Comparison of ENCODE assay signal across 21 cellular contexts in the genomic region with DNA sequence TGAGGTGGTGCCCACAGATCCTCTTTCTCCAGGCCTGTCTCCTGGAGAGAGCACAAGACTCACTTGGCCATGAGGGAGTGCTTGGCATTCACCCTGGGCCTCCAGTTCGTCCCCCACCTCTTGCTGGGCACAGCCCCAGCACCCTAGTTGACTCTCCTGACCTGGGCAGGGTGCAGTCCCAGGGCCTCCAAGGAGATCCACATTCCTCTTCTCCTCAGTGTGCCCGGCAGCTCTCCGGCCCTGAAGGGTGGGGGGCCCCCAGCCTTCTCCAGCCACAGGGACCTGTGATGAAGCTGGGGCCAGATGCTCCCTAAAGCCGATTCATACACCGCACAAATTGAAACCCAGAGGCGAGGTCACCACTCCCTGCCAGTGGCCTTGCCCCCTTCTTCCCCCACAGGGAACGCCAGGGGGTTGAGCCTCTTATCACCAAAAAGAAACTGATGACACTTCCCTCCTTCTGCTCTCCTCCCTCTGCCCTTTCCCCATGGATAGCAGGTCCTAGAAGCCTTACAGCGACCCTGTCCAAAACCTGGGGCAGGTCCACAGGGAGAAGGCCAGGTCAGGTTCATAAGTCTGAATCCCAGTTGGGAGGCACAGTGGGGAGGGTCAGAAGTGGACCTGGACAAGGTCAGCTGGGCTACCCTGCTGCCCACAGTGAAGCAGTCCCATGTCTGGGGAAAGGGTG. TPM values are rescaled to one million over a fixed set of nuclear protein-coding genes. Genes with fewer than 3 reads are reported as not detected.
"Had no signal": no experiment of that assay in that cellular context is flagged by ENCODE, and none has a peak within 500 bp of the region (broad histone marks: within the 10 kb centered on the region; RNA-seq: fewer than 3 reads in every experiment).

No MANE protein-coding gene starts in this region.

- H3K4me1 ChIP-seq: foreskin keratinocyte had no signal

- H3K27ac ChIP-seq: brain microvascular endothelial cell, foreskin keratinocyte, transverse colon, vagina had no signal

- H3K36me3 ChIP-seq: brain microvascular endothelial cell, transverse colon, vagina had no signal

- ATAC-seq: activated CD8-positive, alpha-beta T cell treated with anti-CD3 and anti-CD28 coated beads for 36 hours; activated naive CD4-positive, alpha-beta T cell treated with anti-CD3 and anti-CD28 coated beads, Interleukin-2, amount 50 U/mL, for 72 hours; activated T-cell treated with anti-CD3 and anti-CD28 coated beads, Interleukin-2, amount 50 U/mL, for 4 hours; foreskin keratinocyte had no signal

- H3K4me3 ChIP-seq: lung, transverse colon, vagina had no signal

- DNase-seq: activated CD4-positive, alpha-beta T cell treated with anti-CD3 and anti-CD28 coated beads for 4 hours; activated CD8-positive, alpha-beta T cell treated with anti-CD3 and anti-CD28 coated beads for 36 hours; activated effector memory CD4-positive, alpha-beta T cell treated with Interleukin-2 at 50 U/mL for 16 hours; activated T-cell treated with anti-CD3 and anti-CD28 coated beads, Interleukin-2, amount 50 U/mL, for 4 hours; amygdala; brain microvascular endothelial cell; cortex of kidney; effector CD4-positive, alpha-beta T cell; foreskin keratinocyte; head of caudate nucleus; stimulated activated CD4-positive, alpha-beta T cell treated with anti-CD3 and anti-CD28 coated beads, Interleukin-15, amount 100 ng/mL, for 24 hours; stimulated activated CD4-positive, alpha-beta T cell treated with anti-CD3 and anti-CD28 coated beads, Interleukin-4, amount 100 ng/mL, for 1 hour; stimulated activated naive CD4-positive, alpha-beta T cell; T-helper 2 cell; transverse colon had no signal

- H3K9me3 ChIP-seq: transverse colon, vagina had no signal

RNA-seq across cellular contexts. Expression of a gene that starts 3.1 kb away (rescaled TPM):
- total RNA-seq: activated CD8-positive, alpha-beta T cell treated with anti-CD3 and anti-CD28 coated beads for 36 hours; activated naive CD4-positive, alpha-beta T cell treated with anti-CD3 and anti-CD28 coated beads, Interleukin-2, amount 50 U/mL, for 72 hours; activated T-cell treated with anti-CD3 and anti-CD28 coated beads, Interleukin-2, amount 50 U/mL, for 4 hours; endothelial cell of umbilical vein; foreskin keratinocyte; mesothelial cell of epicardium; transverse colon had no signal
- polyA plus RNA-seq: endothelial cell of umbilical vein, foreskin keratinocyte, neural cell had no signal
